8 cellular contexts compared by ENCODE assay signal in genomic region chr4:119627267-119628190, GRCh38. TPM values are rescaled to one million over a fixed set of nuclear protein-coding genes. Genes with fewer than 3 reads are reported as not detected.
DNase-seq lines count a peak whose midpoint lies in the region; ATAC-seq and TF ChIP-seq lines count a peak whose summit lies in the region.

No MANE protein-coding gene starts in this region.

- H3K79me2 ChIP-seq in GM23248 (ENCODE audit: insufficient read depth): peaks cover 16% of the 10 kb centered on the region

- CTCF ChIA-PET in WTC11 (lab: Charles Lee): interaction anchor here (0.6 to 2.7 kb wide), 24 partner anchors 14 to 659 kb away, joined by 3 to 45 read pairs (median 4); partner anchors contain the start of gene MAD2L1

- H3K9me3 Mint-ChIP-seq in WTC11: no peaks in the 10 kb centered on the region

- 0 out of 2 replicates have a peak overlapping the region, but pooled peaks have one; percentile 2 for H3K27ac ChIP-seq in GM23248

- H3K36me3 ChIP-seq in GM23248 (ENCODE audit: low read depth): no peaks in the 10 kb centered on the region

- TF ChIP-seq CTCF in WTC11 (IDR thresholded peaks at IDR 0.05) (peak; percentile 61), cardiac fibroblast (IDR thresholded peaks at IDR 0.05; ENCODE audit: low read depth, low read length) (no peak)

- peak overlapping the region; percentile 76 for H3K9ac ChIP-seq in GM23248

- H3K4me3 Mint-ChIP-seq in WTC11: peak overlapping the region; percentile 94

- H3K9me2 ChIP-seq in GM23248 (ENCODE audit: insufficient read depth): no peaks in the 10 kb centered on the region

- 0 out of 2 replicates have a peak overlapping the region, but pooled peaks have one; percentile 63 for H3K27ac Mint-ChIP-seq in WTC11

- in situ Hi-C loops in GM23248 (cut with MboI): no loop called here

- H2AFZ ChIP-seq in GM23248: peak overlapping the region; percentile 98

- peak overlapping the region; percentile 89 for H3K4me2 ChIP-seq in GM23248 (ENCODE audit: unreplicated experiment)

- peaks cover 33% of the 10 kb centered on the region for H3K4me1 Mint-ChIP-seq in WTC11

- no peaks in the 10 kb centered on the region for H3K27me3 ChIP-seq in GM23248 (replicated peaks; ENCODE audit: insufficient read depth)

- H3F3A ChIP-seq in GM23248 (ENCODE audit: insufficient read depth): no peaks in the 10 kb centered on the region; the same call in 1 of the 2 replicates

- WGBS in GM23248 (ENCODE audit: low coverage in 1 of 2, low lambda C conversion rate in 2 of 2, missing lambda C conversion rate in 2 of 2), 2 experiments: 2 to 3% methylated on average over 41 to 58 of the region's 88 CpGs

- POLR2A ChIA-PET in WTC11 (lab: Charles Lee): interaction anchor here (0.5 to 1.4 kb wide), 2 partner anchors 37 to 376 kb away, joined by 3 to 5 read pairs; no protein-coding TSS in a partner anchor

- peak; percentile 46 for ATAC-seq in WTC11

- DNase-seq in GM23248 (peak; percentile 84), Kasumi-1 (lab: John Stamatoyannopoulos, UW) (peak; percentile 31 to 34), WTC11 (ENCODE audit: low spot score) (peak; percentile 77), cardiac fibroblast (ENCODE audit: low read depth in 2 of 2) (peak; percentile 40 to 49), iris pigment epithelial cell (ENCODE audit: low read depth) (peak; percentile 72), cerebellar nuclear complex (lab: John Stamatoyannopoulos, UW) (no peak)
- DNase-seq in stimulated activated CD4-positive, alpha-beta T cell treated with anti-CD3 and anti-CD28 coated beads, Interleukin-12 subunit alpha, Interleukin-12 subunit beta, amount 100 ng/mL, for 48 hours (ENCODE audit: low read depth in 2 of 3, low spot score in 1 of 3): peak in 2 of 3 donors; percentile 42 to 48

- peaks cover 20% of the 10 kb centered on the region for H3K4me1 ChIP-seq in GM23248 (ENCODE audit: insufficient read depth)

- H3K9me3 ChIP-seq in GM23248 (ENCODE audit: low read depth): no peaks in the 10 kb centered on the region

- H4K20me1 ChIP-seq in GM23248 (ENCODE audit: insufficient read depth): no peaks in the 10 kb centered on the region

- H3K4me3 ChIP-seq in GM08714 (ENCODE audit: low read length) (peak overlapping the region; percentile 40), GM23248 (peak overlapping the region; percentile 88), cardiac fibroblast (replicated peaks in 1 of 2; ENCODE audit: low read depth in 2 of 2, low read length in 2 of 2) (peak overlapping the region; percentile 76 to 81)

- H3K36me3 Mint-ChIP-seq in WTC11: no peaks in the 10 kb centered on the region

- H3K27me3 Mint-ChIP-seq in WTC11 (ENCODE audit: low read depth): no peaks in the 10 kb centered on the region; the same call in 1 of the 2 replicates

TF ChIP-seq in WTC11, 78 proteins besides CTCF, POLR2A, EP300 and RAD21:
- TF ChIP-seq IRF2 (CRISPR knock-in tag; IDR thresholded peaks at IDR 0.05; ENCODE audit: borderline replicate concordance, low read depth) (no peak), HMGA2 (CRISPR knock-in tag; IDR thresholded peaks at IDR 0.05) (no peak), NFE2L1 (CRISPR knock-in tag; IDR thresholded peaks at IDR 0.05) (no peak), IRF1 (CRISPR knock-in tag; IDR thresholded peaks at IDR 0.05) (no peak), ZNF416 (CRISPR knock-in tag; IDR thresholded peaks at IDR 0.05) (0 out of 2 replicates have a peak, but pooled peaks have one; percentile 2), HMGXB4 (CRISPR knock-in tag; IDR thresholded peaks at IDR 0.05) (peak; percentile 68), MYBL2 (CRISPR knock-in tag; IDR thresholded peaks at IDR 0.05) (no peak), TP53 (CRISPR knock-in tag; IDR thresholded peaks at IDR 0.05) (no peak), KAT7 (CRISPR knock-in tag; IDR thresholded peaks at IDR 0.05; ENCODE audit: borderline replicate concordance) (no peak; the same call in 1 of the 2 replicates), NR1H2 (CRISPR knock-in tag; IDR thresholded peaks at IDR 0.05) (peak; percentile 31; the same call in 1 of the 2 replicates), ZNF281 (CRISPR knock-in tag; IDR thresholded peaks at IDR 0.05) (peak; percentile 65; the same call in 1 of the 2 replicates), ZSCAN18 (CRISPR knock-in tag; IDR thresholded peaks at IDR 0.05) (no peak), ERG (CRISPR knock-in tag; IDR thresholded peaks at IDR 0.05) (no peak), CBFB (CRISPR knock-in tag; IDR thresholded peaks at IDR 0.05; ENCODE audit: low read depth) (0 out of 2 replicates have a peak, but pooled peaks have one; percentile 22), RELA (CRISPR knock-in tag; IDR thresholded peaks at IDR 0.05; ENCODE audit: borderline replicate concordance) (no peak)

RNA-seq across cellular contexts. Expression of gene PDE5A, which starts 1.1 kb away (rescaled TPM):
- total RNA-seq in GM23248 (2014; rRNA removed; shearing (Covaris generic)): 13.8 and 16.7 TPM in 2 replicates
- 6.8 and 8.0 TPM in 2 replicates for polyA plus RNA-seq in GM23248 (2016; fragmentation: Nextera tagmentation; extraction: Ambion mirVana)
- 25.6 to 26.4 TPM (median 26.4 TPM) in 3 replicates for total RNA-seq in WTC11 (2021)

Comparison
In these comparisons a context has a peak if more than half of its experiments do, and no peak if none do; other contexts are left out.
1. DNase-seq: peak in GM23248 (single experiment), Kasumi-1 (2 of 2), WTC11 (single experiment), cardiac fibroblast (2 of 2), iris pigment epithelial cell (single experiment) and stimulated activated CD4-positive, alpha-beta T cell treated with anti-CD3 and anti-CD28 coated beads, Interleukin-12 subunit alpha, Interleukin-12 subunit beta, amount 100 ng/mL, for 48 hours (2 of 3); none in cerebellar nuclear complex (0 of 2).
2. Peak in every context shown above with its lines, with median percentiles within 50 percentile points of each other: H3K4me3 ChIP-seq.